In the genomic region with DNA sequence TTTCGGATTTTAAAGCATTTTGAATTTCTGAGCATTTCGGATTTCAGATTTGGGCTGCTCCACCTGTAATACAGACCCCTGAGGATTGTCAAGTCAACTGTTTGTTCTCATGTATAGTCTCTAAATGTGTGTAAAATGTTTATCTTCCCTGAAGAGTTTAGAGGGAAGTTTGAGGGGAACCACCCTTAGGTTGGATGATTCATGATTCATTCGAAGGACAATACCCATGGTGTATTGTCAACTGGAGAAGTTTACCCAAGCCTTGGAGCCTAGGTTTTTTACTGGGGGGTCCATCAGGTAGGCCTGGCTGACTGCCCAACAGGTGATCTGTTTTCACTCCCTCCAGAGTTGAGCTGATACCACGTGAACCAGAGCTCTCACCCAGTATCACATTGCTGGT, we compare ENCODE assay signal across 16 cellular contexts. TPM values are rescaled to one million over a fixed set of nuclear protein-coding genes. Genes with fewer than 3 reads are reported as not detected.
DNase-seq lines count a peak whose midpoint lies in the region; ATAC-seq and TF ChIP-seq lines count a peak whose summit lies in the region.
"Had no signal": no experiment of that assay in that cellular context is flagged by ENCODE, and none has a peak within 500 bp of the region (broad histone marks: within the 10 kb centered on the region; RNA-seq: fewer than 3 reads in every experiment).

No MANE protein-coding gene starts in this region.

- no peak overlapping the region for H3K9ac ChIP-seq in H9 (ENCODE audit: extremely low read depth, insufficient read length, low read length)

- no peak overlapping the region for H3K18ac ChIP-seq in H9 (ENCODE audit: insufficient read length, low read depth, low read length)

- H2BK120ac ChIP-seq in H9 (ENCODE audit: low read depth, low read length, poor library complexity, severe bottlenecking) = no peak overlapping the region

- H3K56ac ChIP-seq in H9 (ENCODE audit: insufficient read length, low read depth, low read length) = no peak overlapping the region

- DNase-seq in left colon (no peak), SHP77 treated with DMSO at 0.1 percent for 48 hours (lab: John Stamatoyannopoulos, UW) (no peak), H9 (no peak), head of caudate nucleus (no peak)
- DNase-seq: CD4-positive, CD25-positive, alpha-beta regulatory T cell; GDM1; left ventricle myocardium inferior; NCI-H1436; SIG-M5 had no signal

- H3K4me1 ChIP-seq in H9 (ENCODE audit: insufficient read depth, low read length) = no peaks in the 10 kb centered on the region
- H3K4me1 ChIP-seq: left ventricle myocardium inferior had no signal

- no peaks in the 10 kb centered on the region; the same call in 1 of the 2 replicates for H3K27me3 ChIP-seq in H9 (ENCODE audit: insufficient read depth, low read length)

- H2BK5ac ChIP-seq in H9 (ENCODE audit: insufficient read length, low read length) = no peak overlapping the region

- WGBS in H9 (ENCODE audit: extremely low coverage, insufficient read length, low lambda C conversion rate) = no CpG with 5 or more reads among the region's 4 CpGs

- H3K4me1 Mint-ChIP-seq in H9 = peaks cover 11 to 22% of the 10 kb centered on the region in 2 experiments

- H3K23ac ChIP-seq in H9 (ENCODE audit: insufficient read length, low read depth, low read length) = no peak overlapping the region

- no peaks in the 10 kb centered on the region for H3K9me3 ChIP-seq in H9 (ENCODE audit: control insufficient read depth, low read depth, low read length)
- H3K9me3 ChIP-seq: left ventricle myocardium inferior, thoracic aorta had no signal

- no peak overlapping the region for H4K8ac ChIP-seq in H9 (replicated peaks; ENCODE audit: insufficient read length, low read depth, low read length)

- no peaks in the 10 kb centered on the region for H3K27me3 Mint-ChIP-seq in H9 (ENCODE audit: low read depth)

- no peak for TF ChIP-seq POLR2A in GM18505 (IDR thresholded peaks at IDR 0.05; ENCODE audit: borderline replicate concordance, extremely low read depth, insufficient read depth, insufficient read length)

- no peak overlapping the region for H2AK5ac ChIP-seq in H9 (ENCODE audit: insufficient read length, low read length)

- H3K79me2 ChIP-seq in H9 (ENCODE audit: insufficient read depth, low read length) = no peaks in the 10 kb centered on the region

- intact Hi-C loops in left colon (cut with DNase I, micrococcal nuclease) (no loop called here), head of caudate nucleus (cut with DNase I) (no loop called here)

- H3K4me2 ChIP-seq in H9 (ENCODE audit: insufficient read depth, insufficient read length, low read length) = no peak overlapping the region

- H2AFZ ChIP-seq in H9 (ENCODE audit: low read length) = no peak overlapping the region

- no peak overlapping the region for H3K27ac ChIP-seq in H9 (ENCODE audit: insufficient read length, low read depth, low read length)
- H3K27ac ChIP-seq: left ventricle myocardium inferior, thoracic aorta, VCaP had no signal

- H2BK12ac ChIP-seq in H9 (ENCODE audit: insufficient read length, low read depth, low read length) = no peak overlapping the region

- H3K36me3 Mint-ChIP-seq in H9 (ENCODE audit: insufficient read depth in 1 of 3, low read depth in 3 of 3) = peaks cover 0 to 4% (median 0%) of the 10 kb centered on the region in 3 experiments; a peak in 1 of 7 replicates
- H3K36me3 Mint-ChIP-seq: CD4-positive, CD25-positive, alpha-beta regulatory T cell had no signal

- TF ChIP-seq CTCF in H9 (conservative IDR thresholded peaks at IDR 0.05) = no peak

- no peak overlapping the region for H2BK20ac ChIP-seq in H9 (ENCODE audit: low read depth, low read length, poor library complexity, severe bottlenecking)

- no peak overlapping the region for H4K5ac ChIP-seq in H9 (ENCODE audit: insufficient read length, low read depth, low read length)

- H3K27ac Mint-ChIP-seq in H9 = peak overlapping the region in 1 of 3 experiments; percentile 80; a peak in 1 of 7 replicates
- H3K27ac Mint-ChIP-seq: CD4-positive, CD25-positive, alpha-beta regulatory T cell had no signal

- no peak overlapping the region for H3K14ac ChIP-seq in H9 (ENCODE audit: insufficient read depth, low read length)

- H3T11ph ChIP-seq in H9 (ENCODE audit: low read length) = no peak overlapping the region

- ATAC-seq in GM18505 (IDR thresholded peaks at IDR 0.05; ENCODE audit: unreplicated experiment) = peak; percentile 8
- peak; percentile 10 for ATAC-seq in GM21528 (IDR thresholded peaks at IDR 0.05; ENCODE audit: low FRiP score, unreplicated experiment)
- ATAC-seq in HG03571 (IDR thresholded peaks at IDR 0.05; ENCODE audit: unreplicated experiment) = peak; percentile 13
- peak; percentile 47 for ATAC-seq in left colon
- ATAC-seq in GM18867 (IDR thresholded peaks at IDR 0.05; ENCODE audit: unreplicated experiment) = no peak

- H3K79me1 ChIP-seq in H9 (ENCODE audit: insufficient read depth, low read depth, low read length, poor library complexity, severe bottlenecking) = no peaks in the 10 kb centered on the region

- H3K4ac ChIP-seq in H9 (ENCODE audit: low read depth, low read length) = no peak overlapping the region

- no peaks in the 10 kb centered on the region for H3K9me3 Mint-ChIP-seq in H9
- H3K9me3 Mint-ChIP-seq: CD4-positive, CD25-positive, alpha-beta regulatory T cell; neural crest cell had no signal

- no peak overlapping the region for H2BK15ac ChIP-seq in H9 (ENCODE audit: low read depth, low read length)

- H3K4me3 Mint-ChIP-seq in H9 = no peak overlapping the region
- H3K4me3 Mint-ChIP-seq: CD4-positive, CD25-positive, alpha-beta regulatory T cell; neural crest cell had no signal

- H4K91ac ChIP-seq in H9 (ENCODE audit: insufficient read length, low read depth, low read length) = no peak overlapping the region

- H4K20me1 ChIP-seq in H9 (ENCODE audit: control insufficient read depth, insufficient read depth, insufficient read length) = no peaks in the 10 kb centered on the region

- H3K23me2 ChIP-seq in H9 (ENCODE audit: insufficient read length, low read depth, low read length, poor library complexity, severe bottlenecking) = no peaks in the 10 kb centered on the region

RNA-seq across cellular contexts. Expression of a gene that starts 18.9 kb away (rescaled TPM):
- 10 to 100 TPM; 14.1 to 15.2 TPM for total RNA-seq in left colon
- total RNA-seq in H9 (2021) = 28.9 and 32.1 TPM in 2 replicates
